ENCODE assay signal across 9 cellular contexts in the genomic region with DNA sequence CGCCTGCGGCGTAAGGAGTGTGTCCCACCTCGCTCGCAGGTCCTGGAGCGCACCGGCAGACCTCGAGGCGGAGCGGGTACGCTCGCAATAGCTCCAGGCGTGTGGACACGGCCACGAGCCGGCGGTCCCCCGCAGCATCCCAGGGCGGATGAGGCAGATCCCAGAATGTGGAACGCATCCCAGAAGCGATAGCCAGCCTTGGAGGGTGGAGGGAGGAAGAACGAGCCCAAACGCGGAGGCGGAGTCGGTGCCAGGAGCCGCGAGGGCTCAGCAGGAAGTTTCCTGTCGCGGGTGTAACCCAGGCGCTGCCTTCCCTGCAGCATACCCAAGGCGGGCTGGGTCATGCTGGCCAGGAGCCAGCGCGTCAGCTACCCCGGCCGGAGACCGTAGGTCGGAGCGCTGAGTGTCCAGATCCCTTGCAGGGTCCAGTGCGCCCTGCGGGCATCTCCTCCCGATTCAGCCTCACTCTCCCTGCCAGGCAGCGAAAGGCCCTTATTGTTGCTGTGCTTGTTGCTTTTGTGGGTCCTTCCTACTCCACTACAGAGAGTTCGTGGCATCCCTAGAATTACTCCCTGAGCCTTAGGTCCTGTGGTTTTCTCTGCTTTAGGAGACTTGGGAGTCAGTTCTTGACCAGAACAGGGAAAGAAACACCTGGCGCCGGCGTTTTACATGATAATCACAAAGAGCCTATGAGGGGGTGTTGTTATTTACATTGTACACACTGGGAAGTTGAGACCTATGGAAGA. TPM values are rescaled to one million over a fixed set of nuclear protein-coding genes. Genes with fewer than 3 reads are reported as not detected.
DNase-seq lines count a peak whose midpoint lies in the region; ATAC-seq, FAIRE-seq and TF ChIP-seq lines count a peak whose summit lies in the region.
"Had no signal": no experiment of that assay in that cellular context is flagged by ENCODE, and none has a peak within 500 bp of the region (broad histone marks: within the 10 kb centered on the region; RNA-seq: fewer than 3 reads in every experiment).

No MANE protein-coding gene starts in this region.

- intact Hi-C loops in K562 (cut with micrococcal nuclease): no loop called here

- H3K79me2 ChIP-seq in K562 (ENCODE audit: control insufficient read depth, insufficient read depth, low read length): no peaks in the 10 kb centered on the region
- H3K79me2 ChIP-seq in smooth muscle cell (ENCODE audit: low read depth): no peaks in the 10 kb centered on the region

- H3K4me3 Mint-ChIP-seq in HFFc6: no peak overlapping the region

- in situ Hi-C loops in K562 (cut with MboI): no loop called here

- TF ChIP-seq EP300 in K562 (IDR thresholded peaks at IDR 0.05; ENCODE audit: low read length): no peak

- DNase-seq in EH (ENCODE audit: low read depth) (peak; percentile 42), RWPE2 (ENCODE audit: low spot score) (no peak), K562 (ENCODE audit: extremely low read depth in 1 of 4, low spot score in 3 of 4) (no peak), smooth muscle cell (lab: John Stamatoyannopoulos, UW; ENCODE audit: unreplicated experiment) (no peak), HFFc6 (no peak)

- CTCF ChIA-PET in K562 (lab: Yijun Ruan, JAX; ENCODE audit: low intra/inter-chr PET ratio): no interaction called here

- H3K27ac Mint-ChIP-seq in HFFc6: no peak overlapping the region

- no peaks in the 10 kb centered on the region for H3K9me3 ChIP-seq in RWPE2 (ENCODE audit: severe bottlenecking)
- no peaks in the 10 kb centered on the region for H3K9me3 ChIP-seq in K562 (replicated peaks; ENCODE audit: control insufficient read depth, insufficient read depth, low read depth, low read length)
- no peaks in the 10 kb centered on the region for H3K9me3 ChIP-seq in iPS-18c (ENCODE audit: control insufficient read depth, insufficient read depth, low read length)
- H3K9me3 ChIP-seq in smooth muscle cell (replicated peaks; ENCODE audit: low read depth): no peaks in the 10 kb centered on the region

- H3K4me3 ChIP-seq in RWPE2 (ENCODE audit: severe bottlenecking) (peak overlapping the region; percentile 17), K562 (no peak overlapping the region), iPS-18c (ENCODE audit: insufficient read depth, low read depth, low read length) (peak overlapping the region; percentile 38), smooth muscle cell (peak overlapping the region; percentile 48)

- ATAC-seq in RWPE2 (ENCODE audit: low read depth) (peak; percentile 83), K562 (peak; percentile 20), GM18517 (IDR thresholded peaks at IDR 0.05; ENCODE audit: unreplicated experiment) (no peak), GM19455 (IDR thresholded peaks at IDR 0.05; ENCODE audit: unreplicated experiment) (no peak)

- H3K36me3 Mint-ChIP-seq in HFFc6 (ENCODE audit: low read depth): no peaks in the 10 kb centered on the region

- no peak overlapping the region for H2AFZ ChIP-seq in K562 (ENCODE audit: low read depth, low read length)
- peak overlapping the region; percentile 93 for H2AFZ ChIP-seq in smooth muscle cell (ENCODE audit: low read depth)

- no peaks in the 10 kb centered on the region for H3K9me3 Mint-ChIP-seq in HFFc6

- H3K4me2 ChIP-seq in K562 (ENCODE audit: insufficient read depth, low read length): 0 out of 2 replicates have a peak overlapping the region, but pooled peaks have one; percentile 20
- H3K4me2 ChIP-seq in smooth muscle cell: peak overlapping the region; percentile 86

- H3K27ac ChIP-seq in RWPE2 (ENCODE audit: poor library complexity, severe bottlenecking) (no peak overlapping the region), K562 (ENCODE audit: extremely low read depth, low read depth, low read length) (no peak overlapping the region), smooth muscle cell (ENCODE audit: low read depth) (no peak overlapping the region)

- H3K9ac ChIP-seq in K562 (ENCODE audit: insufficient read depth in 1 of 2, low read depth in 2 of 2, low read length in 2 of 2): peak overlapping the region in 1 of 2 experiments; percentile 66; a peak in 1 of 4 replicates
- no peak overlapping the region for H3K9ac ChIP-seq in smooth muscle cell (ENCODE audit: low read depth)

- H3K27me3 ChIP-seq in RWPE2 (ENCODE audit: insufficient read depth, poor library complexity, severe bottlenecking) (no peaks in the 10 kb centered on the region), K562 (ENCODE audit: control insufficient read depth in 2 of 2, insufficient read depth in 2 of 2, low read length in 2 of 2) (peaks cover 50 to 78% of the 10 kb centered on the region in 2 experiments), smooth muscle cell (ENCODE audit: low read depth) (no peaks in the 10 kb centered on the region)

- no peaks in the 10 kb centered on the region for H3K36me3 ChIP-seq in RWPE2 (ENCODE audit: low read depth)
- H3K36me3 ChIP-seq in K562 (ENCODE audit: control insufficient read depth, insufficient read depth, low read length): no peaks in the 10 kb centered on the region
- H3K36me3 ChIP-seq in smooth muscle cell (ENCODE audit: low read depth): no peaks in the 10 kb centered on the region

- H3K27me3 Mint-ChIP-seq in HFFc6 (ENCODE audit: insufficient read depth): peaks cover 8% of the 10 kb centered on the region

- H3K4me1 Mint-ChIP-seq in HFFc6 (ENCODE audit: low read depth): no peaks in the 10 kb centered on the region

- no peak for TF ChIP-seq POLR2A in K562 (conservative IDR thresholded peaks at IDR 0.05)

- H3K9me1 ChIP-seq in K562 (ENCODE audit: control insufficient read depth, insufficient read depth, low read length): peaks cover 4% of the 10 kb centered on the region

- H3K4me1 ChIP-seq in RWPE2 (ENCODE audit: insufficient read depth, poor library complexity, severe bottlenecking) (no peaks in the 10 kb centered on the region), K562 (replicated peaks in 1 of 2; ENCODE audit: control insufficient read depth in 2 of 2, insufficient read depth in 2 of 2, low read length in 2 of 2) (peaks cover 0 to 16% of the 10 kb centered on the region in 2 experiments; a peak in 3 of 5 replicates), smooth muscle cell (ENCODE audit: low read depth) (no peaks in the 10 kb centered on the region)

- no peak for TF ChIP-seq RAD21 in K562 (CRISPR knock-in tag; conservative IDR thresholded peaks at IDR 0.05 in 1 of 2, IDR thresholded peaks at IDR 0.05 in 1 of 2)

- 9% methylated on average over 47 of the region's 47 CpGs for WGBS in K562 (ENCODE audit: insufficient coverage, low coverage, missing lambda C conversion rate)
- WGBS in smooth muscle cell (ENCODE audit: low lambda C conversion rate): 16% methylated on average over 47 of the region's 47 CpGs

- H4K20me1 ChIP-seq in K562 (replicated peaks; ENCODE audit: control insufficient read depth, insufficient read depth, low read length) (no peaks in the 10 kb centered on the region), smooth muscle cell (ENCODE audit: low read depth) (no peaks in the 10 kb centered on the region)

- peaks cover 4% of the 10 kb centered on the region for H3F3A ChIP-seq in smooth muscle cell (ENCODE audit: low read depth)

- BruUV-seq in K562 (replicated peaks; lab: Mats Ljungman, UMichigan): no TSS peak

- POLR2A ChIA-PET in K562 (lab: Yijun Ruan, JAX): interaction anchor here (0.6 kb wide), 1 partner anchor 9 kb away, joined by 3 read pairs; no protein-coding TSS in a partner anchor

- FAIRE-seq in K562 (lab: Jason Lieb, UNC): no peak
- FAIRE-seq: frontal cortex had no signal

- TF ChIP-seq CTCF in RWPE2 (IDR thresholded peaks at IDR 0.05; ENCODE audit: poor library complexity, severe bottlenecking) (no peak), K562 (IDR thresholded peaks at IDR 0.05 in 2 of 3, conservative IDR thresholded peaks at IDR 0.05 in 1 of 3; ENCODE audit: insufficient read depth in 2 of 3, low read depth in 1 of 3, low read length in 3 of 3) (no peak), smooth muscle cell (IDR thresholded peaks at IDR 0.05; ENCODE audit: borderline replicate concordance, insufficient read depth, poor library complexity, severe bottlenecking) (no peak), HFFc6 (IDR thresholded peaks at IDR 0.05) (no peak)

RNA-seq across cellular contexts. Expression of a gene that starts 27.7 kb away (rescaled TPM):
- total RNA-seq in K562 (2011; cell fraction: chromatin; rRNA removed; ENCODE audit: low replicate concordance): not detected in 2 replicates
- not detected in 2 replicates for total RNA-seq in K562 (2011; cell fraction: nucleolus; rRNA removed)
- not detected in 2 replicates for total RNA-seq in K562 (2011; cell fraction: nucleoplasm; rRNA removed)
- total RNA-seq in K562 (2014; rRNA removed) (not detected in 2 replicates), K562 (2014; rRNA removed; fragmentation: Illumina TruSeq; extraction: Trizol) (not detected in 2 replicates), K562 (2015; rRNA removed; fragmentation: Illumina TruSeq; extraction: Trizol) (not detected in 2 replicates), K562 (2021) (not detected in 2 replicates), smooth muscle cell (0.13 and 0.31 TPM in 2 replicates)
- polyA plus RNA-seq in K562 (2011; rRNA removed) (not detected in 2 replicates), K562 (2014; fragmentation: Illumina TruSeq; extraction: Trizol) (not detected in 2 replicates), K562 (2014; fragmentation: Nextera tagmentation; extraction: Ambion mirVana) (not detected), K562 (2014; rRNA removed) (not detected in 2 replicates), smooth muscle cell (0.74 and 2.0 TPM in 2 replicates)
- not detected in 2 replicates for polyA plus RNA-seq in K562 (2011; cell fraction: cytosol; rRNA removed)
- not detected in 2 replicates for polyA plus RNA-seq in K562 (2011; cell fraction: nucleus; rRNA removed)
- not detected in 2 replicates for polyA plus RNA-seq in K562 (2012)
- polyA minus RNA-seq in K562 (2011; rRNA and poly(A)+ RNA removed): not detected in 2 replicates
- polyA minus RNA-seq in K562 (2011; cell fraction: cytosol; rRNA and poly(A)+ RNA removed): not detected in 2 replicates
- polyA minus RNA-seq in K562 (2011; cell fraction: nucleus; rRNA and poly(A)+ RNA removed): not detected in 2 replicates
- not detected for total RNA-seq in HFFc6 (2021; fragmentation: NEBNext Ultra II Directional; extraction: Animal tissue kit (Norgen Biotek cat#: 25700))

RNA-seq across cellular contexts. Expression of a gene that starts 31.4 kb away (rescaled TPM):
- not detected in 2 replicates for total RNA-seq in K562 (2011; cell fraction: chromatin; rRNA removed; ENCODE audit: low replicate concordance)
- not detected in 2 replicates for total RNA-seq in K562 (2011; cell fraction: nucleolus; rRNA removed)
- total RNA-seq in K562 (2011; cell fraction: nucleoplasm; rRNA removed): not detected in 2 replicates
- total RNA-seq in K562 (2014; rRNA removed) (not detected in 2 replicates), K562 (2014; rRNA removed; fragmentation: Illumina TruSeq; extraction: Trizol) (not detected in 2 replicates), K562 (2015; rRNA removed; fragmentation: Illumina TruSeq; extraction: Trizol) (not detected in 2 replicates), K562 (2021) (0.07 and 0.13 TPM in 2 replicates), smooth muscle cell (not detected in 2 replicates)
- polyA plus RNA-seq in K562 (2011; rRNA removed) (not detected in 2 replicates), K562 (2014; fragmentation: Illumina TruSeq; extraction: Trizol) (not detected in 2 replicates), K562 (2014; fragmentation: Nextera tagmentation; extraction: Ambion mirVana) (not detected), K562 (2014; rRNA removed) (not detected in 2 replicates), smooth muscle cell (not detected in 2 replicates)
- polyA plus RNA-seq in K562 (2011; cell fraction: cytosol; rRNA removed): not detected in 2 replicates
- not detected in 2 replicates for polyA plus RNA-seq in K562 (2011; cell fraction: nucleus; rRNA removed)
- not detected in 2 replicates for polyA plus RNA-seq in K562 (2012)
- not detected in 2 replicates for polyA minus RNA-seq in K562 (2011; rRNA and poly(A)+ RNA removed)
- not detected in 2 replicates for polyA minus RNA-seq in K562 (2011; cell fraction: cytosol; rRNA and poly(A)+ RNA removed)
- polyA minus RNA-seq in K562 (2011; cell fraction: nucleus; rRNA and poly(A)+ RNA removed): not detected in 2 replicates
- total RNA-seq in HFFc6 (2021; fragmentation: NEBNext Ultra II Directional; extraction: Animal tissue kit (Norgen Biotek cat#: 25700)): not detected
- total RNA-seq: frontal cortex had no signal

Comparison
In these comparisons a context has a peak if more than half of its experiments do, and no peak if none do; other contexts are left out.
1. ATAC-seq: peak in RWPE2 (single experiment) and K562 (single experiment); none in GM18517 (single experiment) and GM19455 (single experiment).